Comparison of ENCODE assay signal across 9 cellular contexts in the genomic region with DNA sequence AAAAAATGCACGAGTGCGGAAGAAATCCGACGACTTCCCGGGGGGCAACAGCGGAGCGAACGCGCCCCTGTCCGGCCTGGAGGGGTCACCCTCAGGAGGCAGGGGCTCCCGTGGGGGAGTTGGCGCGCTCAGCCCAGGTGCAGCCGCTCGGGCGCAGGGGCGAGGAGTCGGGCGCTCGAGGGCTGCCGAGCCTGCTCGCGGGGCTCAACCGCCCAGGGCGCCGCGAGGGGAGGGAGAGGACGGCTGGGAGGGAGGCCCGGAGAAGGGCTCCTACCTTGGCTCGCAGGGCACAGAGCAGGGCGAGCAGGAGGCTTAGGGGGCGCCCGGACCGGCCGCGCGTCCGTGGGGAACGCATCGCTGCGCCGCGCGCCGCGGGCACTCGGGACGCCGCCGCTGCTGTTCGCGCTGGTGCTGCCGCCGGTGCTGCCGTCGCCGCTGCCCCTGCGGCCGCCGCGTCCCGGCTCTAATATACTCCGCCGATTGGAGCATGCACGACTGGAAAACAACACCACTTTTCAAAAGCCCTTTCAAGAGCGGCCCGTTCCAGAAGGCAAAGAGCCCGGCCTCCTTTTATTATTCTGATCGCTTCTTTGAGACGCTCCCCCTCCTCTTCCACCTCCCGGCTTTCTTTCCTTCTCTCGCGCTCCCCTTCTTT. TPM values are rescaled to one million over a fixed set of nuclear protein-coding genes. Genes with fewer than 3 reads are reported as not detected.
DNase-seq lines count a peak whose midpoint lies in the region; ATAC-seq, FAIRE-seq and TF ChIP-seq lines count a peak whose summit lies in the region.
"Had no signal": no experiment of that assay in that cellular context is flagged by ENCODE, and none has a peak within 500 bp of the region (broad histone marks: within the 10 kb centered on the region; RNA-seq: fewer than 3 reads in every experiment).

No MANE protein-coding gene starts in this region.

- 2% methylated on average over 34 of the region's 73 CpGs for WGBS in mammary epithelial cell (ENCODE audit: low coverage, missing lambda C conversion rate)

- H3K79me2 ChIP-seq in ACC112 (ENCODE audit: control insufficient read depth, insufficient read depth, low read length, unreplicated experiment) = peaks cover 44% of the 10 kb centered on the region
- H3K79me2 ChIP-seq in OCI-LY7 (ENCODE audit: insufficient read depth, low read depth, low read length) = no peaks in the 10 kb centered on the region
- peaks cover 64% of the 10 kb centered on the region for H3K79me2 ChIP-seq in mammary epithelial cell (ENCODE audit: insufficient read depth, low read length)

- H3K9me2 ChIP-seq in OCI-LY7 (ENCODE audit: insufficient read depth, low read length) = no peaks in the 10 kb centered on the region

- H3K9me3 ChIP-seq in OCI-LY7 (ENCODE audit: low read length) (no peaks in the 10 kb centered on the region), mammary epithelial cell (replicated peaks; ENCODE audit: insufficient read depth, low read length) (no peaks in the 10 kb centered on the region)

- FAIRE-seq in GM12892 (lab: Jason Lieb, UNC) = no peak
- FAIRE-seq: islet of Langerhans had no signal

- H4K20me1 ChIP-seq in OCI-LY7 (ENCODE audit: insufficient read depth, low read length) (0 out of 2 replicates have a peak, but pooled peaks cover 3% of the 10 kb centered on the region), mammary epithelial cell (ENCODE audit: insufficient read depth, low read length) (no peaks in the 10 kb centered on the region)

- H3K4me3 ChIP-seq in ACC112 (ENCODE audit: low read depth, low read length) = peak overlapping the region; percentile 98
- H3K4me3 ChIP-seq in OCI-LY7 (ENCODE audit: low read depth, low read length, poor library complexity, severe bottlenecking) = peak overlapping the region; percentile 67
- peak overlapping the region; percentile 85 to 97 (median 87) for H3K4me3 ChIP-seq in mammary epithelial cell (replicated peaks in 1 of 3; ENCODE audit: insufficient read depth in 1 of 3, low read depth in 2 of 3, low read length in 3 of 3)

- CTCF ChIA-PET in OCI-LY7 (lab: Charles Lee; ENCODE audit: unreplicated experiment) (no interaction called here), mammary epithelial cell (lab: Charles Lee; ENCODE audit: low non-redundant PET) (no interaction called here)

- H3K27ac Mint-ChIP-seq in stimulated activated effector memory CD8-positive, alpha-beta T cell treated with anti-CD3 and anti-CD28 coated beads, Interleukin-12 subunit alpha, Interleukin-12 subunit beta, amount 100 ng/mL, for 72 hours = no peak overlapping the region

- dilution Hi-C loops in mammary epithelial cell (cut with HindIII; ENCODE audit: low sequenced_read_pairs) = no loop called here

- no peaks in the 10 kb centered on the region for H3K9me3 Mint-ChIP-seq in stimulated activated effector memory CD8-positive, alpha-beta T cell treated with anti-CD3 and anti-CD28 coated beads, Interleukin-12 subunit alpha, Interleukin-12 subunit beta, amount 100 ng/mL, for 72 hours

- no TSS peak for BruUV-seq in OCI-LY7 (replicated peaks; lab: Mats Ljungman, UMichigan)
- TSS peak; percentile 86 for BruUV-seq in mammary epithelial cell (replicated peaks; lab: Mats Ljungman, UMichigan)

- H3K4me3 Mint-ChIP-seq in stimulated activated effector memory CD8-positive, alpha-beta T cell treated with anti-CD3 and anti-CD28 coated beads, Interleukin-12 subunit alpha, Interleukin-12 subunit beta, amount 100 ng/mL, for 72 hours = peak overlapping the region; percentile 89

- H3K36me3 ChIP-seq in ACC112 (ENCODE audit: insufficient read depth, low read length) = peaks cover 5% of the 10 kb centered on the region; the same call in 1 of the 2 replicates
- no peaks in the 10 kb centered on the region for H3K36me3 ChIP-seq in OCI-LY7 (ENCODE audit: insufficient read depth, low read length)
- peaks cover 19% of the 10 kb centered on the region for H3K36me3 ChIP-seq in mammary epithelial cell (ENCODE audit: insufficient read depth, low read length)

- H3K27me3 ChIP-seq in ACC112 (ENCODE audit: insufficient read depth, low read length) = no peaks in the 10 kb centered on the region
- no peaks in the 10 kb centered on the region for H3K27me3 ChIP-seq in mammary epithelial cell (ENCODE audit: insufficient read depth, low read length)

- in situ Hi-C loops in mammary epithelial cell (cut with MboI; ENCODE audit: low sequenced_read_pairs in 2 of 2) = loop anchor here (5.0 to 25.0 kb wide), 4 partner anchors 539 to 871 kb away; no protein-coding TSS in a partner anchor

- H3K9ac ChIP-seq in mammary epithelial cell (ENCODE audit: insufficient read depth, low read length) = peak overlapping the region; percentile 94

- intact Hi-C loops in OCI-LY7 (cut with micrococcal nuclease; ENCODE audit: unreplicated experiment) = loop anchor here (5.0 to 10.0 kb wide), 4 partner anchors 121 to 1059 kb away; partner anchors contain the start of gene ANKEF1
- intact Hi-C loops in mammary epithelial cell (cut with micrococcal nuclease) = loop anchor here (5.0 to 10.0 kb wide), 4 partner anchors 121 to 444 kb away; no protein-coding TSS in a partner anchor

- H3K27ac ChIP-seq in ACC112 (ENCODE audit: low read depth, low read length) (peak overlapping the region; percentile 94), OCI-LY7 (ENCODE audit: low read depth, low read length, poor library complexity, severe bottlenecking) (no peak overlapping the region), mammary epithelial cell (ENCODE audit: insufficient read depth, low read depth, low read length) (peak overlapping the region; percentile 93)

- no peaks in the 10 kb centered on the region for H3K36me3 Mint-ChIP-seq in stimulated activated effector memory CD8-positive, alpha-beta T cell treated with anti-CD3 and anti-CD28 coated beads, Interleukin-12 subunit alpha, Interleukin-12 subunit beta, amount 100 ng/mL, for 72 hours

- ATAC-seq in stimulated activated effector memory CD8-positive, alpha-beta T cell treated with anti-CD3 and anti-CD28 coated beads, Interleukin-12 subunit alpha, Interleukin-12 subunit beta, amount 100 ng/mL, for 72 hours = peak; percentile 6
- no peak for ATAC-seq in GM18873 (IDR thresholded peaks at IDR 0.05; ENCODE audit: low FRiP score, unreplicated experiment)
- ATAC-seq in GM21381 (IDR thresholded peaks at IDR 0.05; ENCODE audit: unreplicated experiment) = no peak

- no peak for TF ChIP-seq POLR2A in GM12892 (IDR thresholded peaks at IDR 0.05; ENCODE audit: low read depth, low read length)

- peaks cover 29% of the 10 kb centered on the region for H3K4me1 Mint-ChIP-seq in stimulated activated effector memory CD8-positive, alpha-beta T cell treated with anti-CD3 and anti-CD28 coated beads, Interleukin-12 subunit alpha, Interleukin-12 subunit beta, amount 100 ng/mL, for 72 hours

- POLR2A ChIA-PET in OCI-LY7 (lab: Charles Lee) = interaction anchor here (0.7 kb wide), 1 partner anchor 42 kb away, joined by 4 read pairs; no protein-coding TSS in a partner anchor

- TF ChIP-seq CTCF in OCI-LY7 (conservative IDR thresholded peaks at IDR 0.05; ENCODE audit: low read length) (no peak), mammary epithelial cell (conservative IDR thresholded peaks at IDR 0.05 in 1 of 2, IDR thresholded peaks at IDR 0.05 in 1 of 2; ENCODE audit: extremely low read depth in 1 of 2, insufficient read depth in 1 of 2, low read depth in 1 of 2, low read length in 2 of 2) (no peak)

- H3K4me1 ChIP-seq in ACC112 (ENCODE audit: control insufficient read depth, insufficient read depth, low read length, unreplicated experiment) = peaks cover 24% of the 10 kb centered on the region
- peaks cover 40% of the 10 kb centered on the region for H3K4me1 ChIP-seq in OCI-LY7 (ENCODE audit: insufficient read depth, low read length, poor library complexity, severe bottlenecking)
- peaks cover 28% of the 10 kb centered on the region for H3K4me1 ChIP-seq in mammary epithelial cell (ENCODE audit: insufficient read depth, low read length)

- peak overlapping the region; percentile 83 for H3K4me2 ChIP-seq in OCI-LY7 (ENCODE audit: low read length)
- H3K4me2 ChIP-seq in mammary epithelial cell (ENCODE audit: insufficient read depth, low read depth, low read length) = peak overlapping the region; percentile 93

- H2AFZ ChIP-seq in ACC112 (ENCODE audit: low read length, unreplicated experiment) (peak overlapping the region; percentile 73), OCI-LY7 (ENCODE audit: low read length) (peak overlapping the region; percentile 87), mammary epithelial cell (ENCODE audit: low read depth, low read length) (no peak overlapping the region)

- peak; percentile 34 for DNase-seq in GM12892 (ENCODE audit: insufficient read length)
- peak; percentile 23 for DNase-seq in OCI-LY7 (ENCODE audit: low spot score)
- no peak for DNase-seq in mammary epithelial cell
- DNase-seq in iris pigment epithelial cell (ENCODE audit: low read depth) = peak; percentile 61
- DNase-seq in stimulated activated effector memory CD8-positive, alpha-beta T cell treated with anti-CD3 and anti-CD28 coated beads, Interleukin-12 subunit alpha, Interleukin-12 subunit beta, amount 100 ng/mL, for 72 hours (ENCODE audit: low spot score in 2 of 2) = peak in 1 of 2 donors; percentile 59

RNA-seq across cellular contexts. Expression of gene JAG1, which starts 0.5 kb away (rescaled TPM):
- polyA plus RNA-seq in GM12892 (2012; ENCODE audit: missing spikeins) = 0.83 TPM
- total RNA-seq in OCI-LY7 (2014; rRNA removed; shearing (Covaris generic)) = 0.28 and 0.32 TPM in 2 replicates
- 0.67 and 1.7 TPM in 2 replicates for total RNA-seq in OCI-LY7 (2022)
- 100 to 1,000 TPM; 244 to 283 TPM for total RNA-seq in mammary epithelial cell
- 54.7 TPM for polyA plus RNA-seq in mammary epithelial cell
- polyA minus RNA-seq in mammary epithelial cell = 300 TPM

Comparison
In these comparisons a context has a peak if more than half of its experiments do, and no peak if none do; other contexts are left out.
1. RNA of gene JAG1, which starts 0.5 kb away (total RNA-seq): 244 to 283 TPM in mammary epithelial cell; 0.28 to 1.7 TPM in OCI-LY7; every median in the first group is over 10 times any median in the second.
2. Peak in every context shown above with its lines, with median percentiles within 50 percentile points of each other: H3K4me3 ChIP-seq.